23 cellular contexts compared by ENCODE assay signal in the genomic region with DNA sequence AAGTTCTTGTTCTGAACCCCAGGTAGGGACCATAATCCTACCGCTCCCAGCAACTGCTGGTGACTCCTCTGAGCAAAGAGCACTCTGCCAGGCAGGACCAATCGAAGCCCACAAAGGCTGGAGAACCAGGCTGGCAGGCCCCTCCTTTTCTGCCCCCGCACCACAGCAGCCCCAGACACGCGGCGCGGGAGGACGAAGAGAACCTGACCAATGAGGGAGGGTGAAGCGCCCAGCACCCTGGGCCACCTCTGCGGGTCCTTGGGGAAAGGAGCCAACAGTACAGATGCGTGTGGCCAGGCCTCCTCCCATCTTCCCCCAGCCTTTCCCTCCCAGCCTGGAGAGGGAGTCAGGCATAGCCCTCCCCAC. TPM values are rescaled to one million over a fixed set of nuclear protein-coding genes. Genes with fewer than 3 reads are reported as not detected.
DNase-seq lines count a peak whose midpoint lies in the region; ATAC-seq and TF ChIP-seq lines count a peak whose summit lies in the region.
"Had no signal": no experiment of that assay in that cellular context is flagged by ENCODE, and none has a peak within 500 bp of the region (broad histone marks: within the 10 kb centered on the region; RNA-seq: fewer than 3 reads in every experiment).

No MANE protein-coding gene starts in this region.

- H3K27me3 ChIP-seq in endodermal cell (ENCODE audit: control insufficient read depth, insufficient read depth, low read length, poor library complexity, severe bottlenecking) (no peaks in the 10 kb centered on the region), neuronal stem cell (ENCODE audit: control insufficient read depth in 3 of 3, insufficient read depth in 3 of 3, low read depth in 1 of 3, low read length in 3 of 3) (no peaks in the 10 kb centered on the region), thyroid gland (no peaks in the 10 kb centered on the region)

- H3K36me3 Mint-ChIP-seq in endodermal cell (ENCODE audit: low read depth): peaks cover 54% of the 10 kb centered on the region
- H3K36me3 Mint-ChIP-seq: activated naive CD8-positive, alpha-beta T cell had no signal

- H3K27ac ChIP-seq in endodermal cell (ENCODE audit: low read depth, low read length): no peak overlapping the region
- no peak overlapping the region for H3K27ac ChIP-seq in neuronal stem cell (replicated peaks; ENCODE audit: low read length)
- peak overlapping the region; percentile 5 to 61 (median 38) for H3K27ac ChIP-seq in thyroid gland
- H3K27ac ChIP-seq: 22Rv1 had no signal

- H3K4me3 Mint-ChIP-seq in endodermal cell: no peak overlapping the region
- H3K4me3 Mint-ChIP-seq: activated CD4-positive, alpha-beta T cell treated with anti-CD3 and anti-CD28 coated beads for 36 hours; activated CD8-positive, alpha-beta T cell treated with anti-CD3 and anti-CD28 coated beads, Interleukin-2, amount 10 ng/mL, durations not matched to agents 7 days and 5 days; activated naive CD8-positive, alpha-beta T cell; central memory CD8-positive, alpha-beta T cell had no signal

- H3K9me3 ChIP-seq in endodermal cell (ENCODE audit: control insufficient read depth, low read length): no peaks in the 10 kb centered on the region
- H3K9me3 ChIP-seq in neuronal stem cell (replicated peaks in 1 of 2; ENCODE audit: control insufficient read depth in 2 of 2, insufficient read depth in 1 of 2, low read depth in 1 of 2, low read length in 2 of 2): peaks cover 0 to 16% of the 10 kb centered on the region in 2 donors
- H3K9me3 ChIP-seq in thyroid gland: no peaks in the 10 kb centered on the region

- ATAC-seq in Right ventricle myocardium inferior (peak; percentile 20), left cardiac atrium (no peak)
- ATAC-seq: activated CD4-positive, alpha-beta T cell treated with anti-CD3 and anti-CD28 coated beads for 36 hours; activated CD8-positive, alpha-beta T cell treated with anti-CD3 and anti-CD28 coated beads, Interleukin-2, amount 10 ng/mL, durations not matched to agents 7 days and 5 days; HCT116 had no signal

- no peak for TF ChIP-seq CTCF in endodermal cell (conservative IDR thresholded peaks at IDR 0.05)
- TF ChIP-seq CTCF in thyroid gland (IDR thresholded peaks at IDR 0.05): no peak

- no peak overlapping the region for H3K4me3 ChIP-seq in endodermal cell (ENCODE audit: low read length)
- H3K4me3 ChIP-seq in neuronal stem cell (ENCODE audit: low read length in 2 of 2): no peak overlapping the region
- H3K4me3 ChIP-seq in thyroid gland (replicated peaks in 1 of 3): no peak overlapping the region

- no peak overlapping the region for H2BK12ac ChIP-seq in neuronal stem cell (ENCODE audit: low read length)

- H4K8ac ChIP-seq in neuronal stem cell (ENCODE audit: low read depth, low read length): no peak overlapping the region

- H3K14ac ChIP-seq in neuronal stem cell (ENCODE audit: low read length): no peak overlapping the region

- H4K91ac ChIP-seq in neuronal stem cell (ENCODE audit: low read depth, low read length, poor library complexity): no peak overlapping the region

- H3K9ac ChIP-seq in endodermal cell (ENCODE audit: extremely low read depth, low read length, poor library complexity, severe bottlenecking) (no peak overlapping the region), neuronal stem cell (ENCODE audit: low read depth, low read length, poor library complexity) (no peak overlapping the region)

- no peak overlapping the region for H2BK120ac ChIP-seq in neuronal stem cell (ENCODE audit: low read depth, low read length)

- peak overlapping the region; percentile 46 for H3K27ac Mint-ChIP-seq in endodermal cell
- H3K27ac Mint-ChIP-seq: activated CD4-positive, alpha-beta T cell treated with anti-CD3 and anti-CD28 coated beads for 36 hours; activated CD8-positive, alpha-beta T cell treated with anti-CD3 and anti-CD28 coated beads, Interleukin-2, amount 10 ng/mL, durations not matched to agents 7 days and 5 days; activated naive CD8-positive, alpha-beta T cell had no signal

- no peak overlapping the region for H2BK5ac ChIP-seq in neuronal stem cell (ENCODE audit: low read length)

- H3K79me1 ChIP-seq in neuronal stem cell (ENCODE audit: low read depth, low read length): peaks cover 18% of the 10 kb centered on the region

- H3K4me1 Mint-ChIP-seq in endodermal cell: peaks cover 58% of the 10 kb centered on the region
- H3K4me1 Mint-ChIP-seq: activated CD4-positive, alpha-beta T cell treated with anti-CD3 and anti-CD28 coated beads for 36 hours; central memory CD8-positive, alpha-beta T cell had no signal

- no peak overlapping the region for H3K23ac ChIP-seq in neuronal stem cell (ENCODE audit: low read depth, low read length, poor library complexity)

- H3K36me3 ChIP-seq in endodermal cell (ENCODE audit: control insufficient read depth, insufficient read depth, low read length): peaks cover 29% of the 10 kb centered on the region
- H3K36me3 ChIP-seq in neuronal stem cell (replicated peaks in 1 of 2; ENCODE audit: control insufficient read depth in 2 of 2, insufficient read depth in 2 of 2, low read length in 2 of 2): peaks cover 13 to 87% of the 10 kb centered on the region in 2 donors
- peaks cover 3 to 13% of the 10 kb centered on the region in 2 donors for H3K36me3 ChIP-seq in thyroid gland

- no peak overlapping the region for H2BK15ac ChIP-seq in neuronal stem cell (ENCODE audit: low read length)

- H2AFZ ChIP-seq in neuronal stem cell (ENCODE audit: low read length): no peak overlapping the region

- H3K4me1 ChIP-seq in endodermal cell (ENCODE audit: control insufficient read depth, insufficient read depth, low read length): peaks cover 12% of the 10 kb centered on the region
- peaks cover 0 to 34% of the 10 kb centered on the region in 2 donors for H3K4me1 ChIP-seq in neuronal stem cell (ENCODE audit: control insufficient read depth in 2 of 2, insufficient read depth in 1 of 2, low read depth in 1 of 2, low read length in 2 of 2)
- peaks cover 67 to 68% of the 10 kb centered on the region in 2 donors for H3K4me1 ChIP-seq in thyroid gland

- intact Hi-C loops in Right ventricle myocardium inferior (cut with DNase I): no loop called here
- intact Hi-C loops in left cardiac atrium (cut with DNase I): no loop called here
- intact Hi-C loops in thyroid gland (cut with DNase I): no loop called here

- H3K4ac ChIP-seq in neuronal stem cell (ENCODE audit: low read length): no peak overlapping the region

- peak overlapping the region; percentile 56 for H3K18ac ChIP-seq in neuronal stem cell (ENCODE audit: low read length)

- TF ChIP-seq POLR2A in thyroid gland (IDR thresholded peaks at IDR 0.05): no peak

- no peak overlapping the region for H3K4me2 ChIP-seq in neuronal stem cell (ENCODE audit: insufficient read depth, low read length, poor library complexity, severe bottlenecking)

- peak overlapping the region; percentile 47 for H2AK5ac ChIP-seq in neuronal stem cell (ENCODE audit: low read depth, low read length)

- 93 to 94% methylated on average over 4 to 11 of the region's 11 CpGs for WGBS in endodermal cell (ENCODE audit: insufficient coverage in 1 of 2, insufficient read length in 1 of 2), 2 experiments
- WGBS in neuronal stem cell (ENCODE audit: extremely low coverage in 2 of 2, insufficient read length in 2 of 2, insufficient replicate concordance in 1 of 2), 2 donors: no CpG with 5 or more reads among the region's 11 CpGs
- WGBS in thyroid gland, 2 donors: 92% methylated on average over 11 of the region's 11 CpGs; no CpG with 5 or more reads in 1 of the 2 donors

- H3K27me3 Mint-ChIP-seq in endodermal cell (ENCODE audit: insufficient read depth): no peaks in the 10 kb centered on the region

- no peaks in the 10 kb centered on the region for H3K9me3 Mint-ChIP-seq in endodermal cell
- H3K9me3 Mint-ChIP-seq: central memory CD8-positive, alpha-beta T cell had no signal

- DNase-seq in Right ventricle myocardium inferior (ENCODE audit: missing footprints): no peak
- no peak for DNase-seq in left cardiac atrium
- DNase-seq in endodermal cell: no peak
- DNase-seq in neuronal stem cell (ENCODE audit: low spot score): no peak
- peak in 1 of 2 donors; percentile 23 for DNase-seq in thyroid gland
- no peak for DNase-seq in NCI-H2171 treated with DMSO at 0.1 percent for 48 hours (lab: John Stamatoyannopoulos, UW)
- no peak for DNase-seq in dermis blood vessel endothelial cell
- DNase-seq in cerebellum (ENCODE audit: low spot score): no peak
- DNase-seq: activated CD4-positive, alpha-beta T cell treated with anti-CD3 and anti-CD28 coated beads for 36 hours; activated CD8-positive, alpha-beta T cell treated with anti-CD3 and anti-CD28 coated beads, Interleukin-2, amount 10 ng/mL, durations not matched to agents 7 days and 5 days; Calu3; DND-41; glutamatergic neuron; KBM-7; mesenchymal stem cell; NCI-H1417; NCI-H2029 treated with DMSO at 0.1 percent for 48 hours; NCI-H748 treated with DMSO at 0.1 percent for 48 hours; stimulated activated CD4-positive, alpha-beta T cell treated with anti-CD3 and anti-CD28 coated beads, Interleukin-2, amount 100 ng/mL, for 48 hours had no signal

RNA-seq across cellular contexts. Expression of gene CTBP2, which starts 25.9 kb away (rescaled TPM):
- 31.3 TPM for total RNA-seq in Right ventricle myocardium inferior
- total RNA-seq in left cardiac atrium: 10 to 100 TPM; 30.8 to 36.8 TPM
- 100 to 1,000 TPM in 1 of 2 donors, 10 to 100 TPM in 1; 75.3 to 109 TPM for total RNA-seq in endodermal cell
- 119 TPM for polyA plus RNA-seq in endodermal cell (2013, experiment 1 of 2)
- 108 TPM for polyA plus RNA-seq in endodermal cell (2013, experiment 2 of 2)
- 55.2 TPM for polyA plus RNA-seq in neuronal stem cell (2013, experiment 1 of 2)
- polyA plus RNA-seq in neuronal stem cell (2013, experiment 2 of 2): 52.9 TPM
- 100 to 1,000 TPM in 3 of 4 donors, 10 to 100 TPM in 1; 92.4 to 136 (median 125) TPM for total RNA-seq in thyroid gland
- total RNA-seq in dermis blood vessel endothelial cell: 112 and 148 TPM in 2 replicates
- total RNA-seq in cerebellum: 57.7 TPM

Comparison
In these comparisons a context has a peak if more than half of its experiments do, and no peak if none do; other contexts are left out.
1. H3K27ac ChIP-seq: peak in thyroid gland (3 of 3); none in endodermal cell (single experiment) and neuronal stem cell (single experiment).